In the genomic region with DNA sequence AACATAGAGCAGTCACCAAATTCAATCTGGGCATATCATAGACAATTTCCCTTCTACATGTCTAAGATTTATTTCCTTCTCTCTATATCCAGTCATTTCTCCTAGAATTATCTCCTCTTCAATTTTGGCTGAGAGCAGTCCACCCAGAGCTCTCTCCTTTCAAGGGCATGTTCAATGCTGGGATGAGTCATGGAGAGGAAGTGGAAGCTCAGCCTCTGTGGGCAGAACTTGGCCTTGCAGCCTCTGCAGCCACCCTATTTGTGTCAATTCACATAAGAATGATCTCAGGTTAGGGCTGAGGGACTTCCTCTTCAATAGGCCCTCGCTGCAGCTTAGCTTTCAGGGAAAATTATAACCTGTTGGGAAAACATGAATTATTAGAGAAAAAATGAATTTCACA, we compare ENCODE assay signal across 17 cellular contexts.
DNase-seq lines count a peak whose midpoint lies in the region; ATAC-seq and TF ChIP-seq lines count a peak whose summit lies in the region.
"Had no signal": no experiment of that assay in that cellular context is flagged by ENCODE, and none has a peak within 500 bp of the region (broad histone marks: within the 10 kb centered on the region; RNA-seq: fewer than 3 reads in every experiment).

No MANE protein-coding gene starts in this region.

- no peaks in the 10 kb centered on the region for H3K27me3 Mint-ChIP-seq in H9 (ENCODE audit: low read depth)
- H3K27me3 Mint-ChIP-seq in mesothelial cell of epicardium (ENCODE audit: low read depth) = no peaks in the 10 kb centered on the region
- H3K27me3 Mint-ChIP-seq: activated naive CD4-positive, alpha-beta T cell treated with anti-CD3 and anti-CD28 coated beads, Interleukin-2, amount 10 ng/mL, durations not matched to agents 7 days and 5 days; CD8-positive, alpha-beta memory T cell; T-helper 17 cell had no signal

- peak overlapping the region in 1 of 3 experiments; percentile 3; a peak in 1 of 7 replicates for H3K27ac Mint-ChIP-seq in H9
- H3K27ac Mint-ChIP-seq in mesothelial cell of epicardium = no peak overlapping the region
- H3K27ac Mint-ChIP-seq: activated naive CD4-positive, alpha-beta T cell treated with anti-CD3 and anti-CD28 coated beads, Interleukin-2, amount 10 ng/mL, durations not matched to agents 7 days and 5 days; CD8-positive, alpha-beta memory T cell; T-helper 17 cell had no signal

- no peak overlapping the region for H3K4me3 ChIP-seq in astrocyte of the spinal cord (ENCODE audit: low read depth, low read length)
- H3K4me3 ChIP-seq: esophagus muscularis mucosa, GM23248 had no signal

- H2AFZ ChIP-seq in H9 (ENCODE audit: low read length) = no peak overlapping the region
- H2AFZ ChIP-seq: GM23248 had no signal

- no CpG with 5 or more reads among the region's 1 CpG for WGBS in H9 (ENCODE audit: extremely low coverage, insufficient read length, low lambda C conversion rate)

- TF ChIP-seq CTCF in H9 (conservative IDR thresholded peaks at IDR 0.05) (peak; percentile 32; the same call in 1 of the 3 replicates), astrocyte of the spinal cord (IDR thresholded peaks at IDR 0.05; ENCODE audit: low read depth, low read length) (no peak), mesothelial cell of epicardium (IDR thresholded peaks at IDR 0.05; ENCODE audit: unreplicated experiment) (no peak)

- H2AK5ac ChIP-seq in H9 (ENCODE audit: insufficient read length, low read length) = no peak overlapping the region

- no peak overlapping the region for H4K8ac ChIP-seq in H9 (replicated peaks; ENCODE audit: insufficient read length, low read depth, low read length)

- DNase-seq in H9 (peak; percentile 70), NOMO-1 (lab: John Stamatoyannopoulos, UW; ENCODE audit: unreplicated experiment in 2 of 2) (peak; percentile 9 to 24), astrocyte of the spinal cord (ENCODE audit: low read depth, low spot score) (peak; percentile 30), myocyte (ENCODE audit: low read depth) (peak; percentile 57), dedifferentiated amniotic fluid mesenchymal stem cell (ENCODE audit: extremely low spot score) (no peak), Right ventricle myocardium inferior (ENCODE audit: missing footprints) (no peak), mesothelial cell of epicardium (ENCODE audit: low spot score in 2 of 2, unreplicated experiment in 2 of 2) (no peak)
- DNase-seq: activated CD4-positive, alpha-beta T cell treated with anti-CD3 and anti-CD28 coated beads, Interleukin-2, amount 50 U/mL, for 48 hours; activated naive CD4-positive, alpha-beta T cell treated with anti-CD3 and anti-CD28 coated beads, Interleukin-2, amount 10 ng/mL, durations not matched to agents 7 days and 5 days; CD8-positive, alpha-beta memory T cell; cerebellar nuclear complex; GM23248; NCI-H187; NCI-H82; T-helper 17 cell had no signal

- H3K4me1 ChIP-seq in H9 (ENCODE audit: insufficient read depth, low read length) = no peaks in the 10 kb centered on the region; the same call in 1 of the 2 replicates

- H3K36me3 Mint-ChIP-seq in H9 (ENCODE audit: insufficient read depth in 1 of 3, low read depth in 3 of 3) (no peaks in the 10 kb centered on the region; a peak in 1 of 7 replicates), mesothelial cell of epicardium (no peaks in the 10 kb centered on the region)
- H3K36me3 Mint-ChIP-seq: activated naive CD4-positive, alpha-beta T cell treated with anti-CD3 and anti-CD28 coated beads, Interleukin-2, amount 10 ng/mL, durations not matched to agents 7 days and 5 days; CD8-positive, alpha-beta memory T cell had no signal

- in situ Hi-C loops in astrocyte of the spinal cord (cut with HindIII; ENCODE audit: low sequenced_read_pairs) = no loop called here

- H3K79me1 ChIP-seq in H9 (ENCODE audit: insufficient read depth, low read depth, low read length, poor library complexity, severe bottlenecking) = no peaks in the 10 kb centered on the region

- H4K20me1 ChIP-seq in H9 (ENCODE audit: control insufficient read depth, insufficient read depth, insufficient read length) = no peaks in the 10 kb centered on the region

- H3K23me2 ChIP-seq in H9 (ENCODE audit: insufficient read length, low read depth, low read length, poor library complexity, severe bottlenecking) = no peaks in the 10 kb centered on the region

- no peak overlapping the region for H2BK120ac ChIP-seq in H9 (ENCODE audit: low read depth, low read length, poor library complexity, severe bottlenecking)

- H3K23ac ChIP-seq in H9 (ENCODE audit: insufficient read length, low read depth, low read length) = no peak overlapping the region

- no peak overlapping the region for H2BK12ac ChIP-seq in H9 (ENCODE audit: insufficient read length, low read depth, low read length)

- H4K5ac ChIP-seq in H9 (ENCODE audit: insufficient read length, low read depth, low read length) = no peak overlapping the region

- H3K18ac ChIP-seq in H9 (ENCODE audit: insufficient read length, low read depth, low read length) = no peak overlapping the region

- no peak for ATAC-seq in Right ventricle myocardium inferior
- ATAC-seq: HepG2, T-helper 17 cell had no signal

- no peak overlapping the region for H4K91ac ChIP-seq in H9 (ENCODE audit: insufficient read length, low read depth, low read length)

- H2BK20ac ChIP-seq in H9 (ENCODE audit: low read depth, low read length, poor library complexity, severe bottlenecking) = no peak overlapping the region

- peaks cover 8 to 14% of the 10 kb centered on the region in 2 experiments for H3K4me1 Mint-ChIP-seq in H9
- H3K4me1 Mint-ChIP-seq in mesothelial cell of epicardium = no peaks in the 10 kb centered on the region
- H3K4me1 Mint-ChIP-seq: activated naive CD4-positive, alpha-beta T cell treated with anti-CD3 and anti-CD28 coated beads, Interleukin-2, amount 10 ng/mL, durations not matched to agents 7 days and 5 days; CD8-positive, alpha-beta memory T cell; T-helper 17 cell had no signal

- H3K9me3 ChIP-seq in H9 (ENCODE audit: control insufficient read depth, low read depth, low read length) = no peaks in the 10 kb centered on the region
- H3K9me3 ChIP-seq: esophagus muscularis mucosa had no signal

- H3K4me2 ChIP-seq in H9 (ENCODE audit: insufficient read depth, insufficient read length, low read length) = no peak overlapping the region

- H3K14ac ChIP-seq in H9 (ENCODE audit: insufficient read depth, low read length) = no peak overlapping the region

- H2BK5ac ChIP-seq in H9 (ENCODE audit: insufficient read length, low read length) = no peak overlapping the region

- H3K27ac ChIP-seq in H9 (ENCODE audit: insufficient read length, low read depth, low read length) = no peak overlapping the region
- H3K27ac ChIP-seq: esophagus muscularis mucosa, GM23248 had no signal

- H3K9ac ChIP-seq in H9 (ENCODE audit: extremely low read depth, insufficient read length, low read length) = no peak overlapping the region
- H3K9ac ChIP-seq: GM23248 had no signal

- H2BK15ac ChIP-seq in H9 (ENCODE audit: low read depth, low read length) = no peak overlapping the region

- intact Hi-C loops in Right ventricle myocardium inferior (cut with DNase I) = no loop called here

- no peak overlapping the region for H3K4ac ChIP-seq in H9 (ENCODE audit: low read depth, low read length)

- no peak overlapping the region for H3K56ac ChIP-seq in H9 (ENCODE audit: insufficient read length, low read depth, low read length)

- no peaks in the 10 kb centered on the region for H3K27me3 ChIP-seq in H9 (ENCODE audit: insufficient read depth, low read length)
- H3K27me3 ChIP-seq: esophagus muscularis mucosa had no signal

- no peaks in the 10 kb centered on the region for H3K9me3 Mint-ChIP-seq in H9
- no peaks in the 10 kb centered on the region for H3K9me3 Mint-ChIP-seq in mesothelial cell of epicardium

- no peaks in the 10 kb centered on the region for H3K79me2 ChIP-seq in H9 (ENCODE audit: insufficient read depth, low read length)

- no peak overlapping the region for H3K4me3 Mint-ChIP-seq in H9
- no peak overlapping the region for H3K4me3 Mint-ChIP-seq in mesothelial cell of epicardium
- H3K4me3 Mint-ChIP-seq: activated naive CD4-positive, alpha-beta T cell treated with anti-CD3 and anti-CD28 coated beads, Interleukin-2, amount 10 ng/mL, durations not matched to agents 7 days and 5 days; CD8-positive, alpha-beta memory T cell; T-helper 17 cell had no signal

- H3T11ph ChIP-seq in H9 (ENCODE audit: low read length) = no peak overlapping the region

Comparison
In these comparisons a context has a peak if more than half of its experiments do, and no peak if none do; other contexts are left out.
1. DNase-seq: peak in H9 (single experiment), NOMO-1 (2 of 2), astrocyte of the spinal cord (single experiment) and myocyte (single experiment); none in dedifferentiated amniotic fluid mesenchymal stem cell (single experiment), Right ventricle myocardium inferior (single experiment) and mesothelial cell of epicardium (0 of 2).